Comparison of ENCODE assay signal across 8 cellular contexts in the genomic region with DNA sequence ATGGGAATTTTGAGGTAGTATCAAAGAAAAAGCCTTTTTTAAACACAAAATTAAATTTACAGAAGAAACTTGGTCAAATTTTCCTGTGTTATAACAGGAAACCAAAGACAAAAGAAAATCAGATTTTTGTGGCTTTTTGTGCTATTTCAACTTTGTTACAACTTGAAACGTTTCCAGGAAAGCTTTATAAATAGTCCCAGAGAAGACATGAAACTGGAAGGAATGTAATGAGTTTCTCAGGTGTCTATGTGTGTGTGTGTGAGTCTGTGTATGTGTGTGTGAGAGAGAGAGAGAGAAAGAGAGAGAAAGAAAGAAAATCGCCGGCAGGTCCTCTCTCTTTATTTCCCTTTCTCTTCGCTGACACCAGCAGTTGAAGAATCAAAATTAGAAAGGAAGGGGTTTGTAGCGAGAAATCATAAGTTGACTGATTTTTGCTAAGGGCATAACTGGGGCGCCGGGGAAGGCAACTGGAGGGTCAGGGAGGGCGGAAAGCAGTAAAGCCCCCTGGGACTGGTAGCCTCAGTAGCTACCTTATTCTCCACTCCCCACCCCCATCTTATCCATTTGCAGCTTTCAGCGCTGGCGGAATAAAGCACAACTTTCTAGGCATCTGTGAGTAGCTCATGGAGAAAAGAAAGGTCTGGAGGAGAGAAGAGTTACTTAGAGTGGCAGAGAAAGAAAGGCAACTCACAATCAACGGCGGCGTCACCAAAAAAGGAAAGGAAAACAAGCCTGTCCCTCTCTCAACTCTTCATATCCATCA. TPM values are rescaled to one million over a fixed set of nuclear protein-coding genes. Genes with fewer than 3 reads are reported as not detected.
A peak's percentile ranks its signal among the peaks of the same experiment; 100 is the strongest.
DNase-seq lines count a peak whose midpoint lies in the region; ATAC-seq, FAIRE-seq and TF ChIP-seq lines count a peak whose summit lies in the region.
"Had no signal": no experiment of that assay in that cellular context is flagged by ENCODE, and none has a peak within 500 bp of the region (broad histone marks: within the 10 kb centered on the region; RNA-seq: fewer than 3 reads in every experiment).

No MANE protein-coding gene starts in this region.

- H3K27ac ChIP-seq in breast epithelium = peak overlapping the region; percentile 84 to 90

- peaks cover 9% of the 10 kb centered on the region for H3K4me1 Mint-ChIP-seq in stimulated activated naive CD8-positive, alpha-beta T cell treated with anti-CD3 and anti-CD28 coated beads, Interleukin-15, amount 100 ng/mL, for 72 hours
- no peaks in the 10 kb centered on the region for H3K4me1 Mint-ChIP-seq in stimulated activated effector memory CD8-positive, alpha-beta T cell treated with anti-CD3 and anti-CD28 coated beads, Interleukin-12 subunit alpha, Interleukin-12 subunit beta, amount 100 ng/mL, for 72 hours

- H3K27ac Mint-ChIP-seq in stimulated activated naive CD8-positive, alpha-beta T cell treated with anti-CD3 and anti-CD28 coated beads, Interleukin-15, amount 100 ng/mL, for 72 hours = no peak overlapping the region
- H3K27ac Mint-ChIP-seq in stimulated activated effector memory CD8-positive, alpha-beta T cell treated with anti-CD3 and anti-CD28 coated beads, Interleukin-12 subunit alpha, Interleukin-12 subunit beta, amount 100 ng/mL, for 72 hours = no peak overlapping the region

- H3K9me3 Mint-ChIP-seq in stimulated activated naive CD8-positive, alpha-beta T cell treated with anti-CD3 and anti-CD28 coated beads, Interleukin-15, amount 100 ng/mL, for 72 hours = no peaks in the 10 kb centered on the region
- peaks cover 6% of the 10 kb centered on the region for H3K9me3 Mint-ChIP-seq in stimulated activated effector memory CD8-positive, alpha-beta T cell treated with anti-CD3 and anti-CD28 coated beads, Interleukin-12 subunit alpha, Interleukin-12 subunit beta, amount 100 ng/mL, for 72 hours

- DNase-seq in MG63 = no peak
- no peak for DNase-seq in breast epithelium (ENCODE audit: low spot score in 2 of 2)
- DNase-seq in kidney epithelial cell (ENCODE audit: low read depth) = no peak
- DNase-seq in stimulated activated naive CD8-positive, alpha-beta T cell treated with anti-CD3 and anti-CD28 coated beads, Interleukin-15, amount 100 ng/mL, for 72 hours = no peak
- DNase-seq in stimulated activated effector memory CD8-positive, alpha-beta T cell treated with anti-CD3 and anti-CD28 coated beads, Interleukin-12 subunit alpha, Interleukin-12 subunit beta, amount 100 ng/mL, for 72 hours (ENCODE audit: low spot score in 2 of 2) = no peak
- DNase-seq in left lobe of liver (ENCODE audit: low spot score) = no peak
- no peak for DNase-seq in GM19239 (ENCODE audit: insufficient read length, low spot score)
- DNase-seq: stimulated activated CD4-positive, alpha-beta T cell treated with anti-CD3 and anti-CD28 coated beads, Interleukin-12 subunit alpha, Interleukin-12 subunit beta, amount 100 ng/mL, for 4 hours had no signal

- peak overlapping the region; percentile 58 for H3K4me3 ChIP-seq in MG63
- H3K4me3 ChIP-seq in breast epithelium = peak overlapping the region; percentile 57 to 80 (median 67)
- peak overlapping the region; percentile 69 for H3K4me3 ChIP-seq in kidney epithelial cell (ENCODE audit: low read depth, low read length)

- H3K27me3 ChIP-seq in MG63 (no peaks in the 10 kb centered on the region), breast epithelium (peaks cover 0 to 21% of the 10 kb centered on the region in 2 donors), kidney epithelial cell (ENCODE audit: control insufficient read depth, insufficient read depth, low read length) (no peaks in the 10 kb centered on the region)

- no peak for TF ChIP-seq CTCF in breast epithelium (IDR thresholded peaks at IDR 0.05)
- TF ChIP-seq CTCF in kidney epithelial cell (IDR thresholded peaks at IDR 0.05; ENCODE audit: insufficient read depth, low read length, poor library complexity, severe bottlenecking) = no peak

- H3K36me3 Mint-ChIP-seq in stimulated activated effector memory CD8-positive, alpha-beta T cell treated with anti-CD3 and anti-CD28 coated beads, Interleukin-12 subunit alpha, Interleukin-12 subunit beta, amount 100 ng/mL, for 72 hours = no peaks in the 10 kb centered on the region

- intact Hi-C loops in breast epithelium (cut with DNase I; ENCODE audit: low total_unique reads) = no loop called here

- no peaks in the 10 kb centered on the region for H3K4me1 ChIP-seq in breast epithelium

- peaks cover 31% of the 10 kb centered on the region for H3K27me3 Mint-ChIP-seq in stimulated activated naive CD8-positive, alpha-beta T cell treated with anti-CD3 and anti-CD28 coated beads, Interleukin-15, amount 100 ng/mL, for 72 hours

- H3K4me3 Mint-ChIP-seq in stimulated activated naive CD8-positive, alpha-beta T cell treated with anti-CD3 and anti-CD28 coated beads, Interleukin-15, amount 100 ng/mL, for 72 hours = peak overlapping the region; percentile 25 to 44
- no peak overlapping the region for H3K4me3 Mint-ChIP-seq in stimulated activated effector memory CD8-positive, alpha-beta T cell treated with anti-CD3 and anti-CD28 coated beads, Interleukin-12 subunit alpha, Interleukin-12 subunit beta, amount 100 ng/mL, for 72 hours

- no peak for FAIRE-seq in GM19239 (lab: Jason Lieb, UNC)

- H3K9me3 ChIP-seq in MG63 = no peaks in the 10 kb centered on the region
- H3K9me3 ChIP-seq in breast epithelium = no peaks in the 10 kb centered on the region

- no peak for ATAC-seq in stimulated activated naive CD8-positive, alpha-beta T cell treated with anti-CD3 and anti-CD28 coated beads, Interleukin-15, amount 100 ng/mL, for 72 hours
- no peak for ATAC-seq in stimulated activated effector memory CD8-positive, alpha-beta T cell treated with anti-CD3 and anti-CD28 coated beads, Interleukin-12 subunit alpha, Interleukin-12 subunit beta, amount 100 ng/mL, for 72 hours
- ATAC-seq in left lobe of liver = no peak

- H3K36me3 ChIP-seq in MG63 (no peaks in the 10 kb centered on the region), breast epithelium (no peaks in the 10 kb centered on the region), kidney epithelial cell (ENCODE audit: control insufficient read depth, insufficient read depth, low read length) (no peaks in the 10 kb centered on the region)

- no peak for TF ChIP-seq POLR2A in breast epithelium (IDR thresholded peaks at IDR 0.05)

RNA-seq across cellular contexts. Expression of a gene that starts 1.4 kb away (rescaled TPM):
- total RNA-seq in MG63 (2014; rRNA removed; shearing (Covaris generic); ENCODE audit: low replicate concordance) = 4.3 and 5.7 TPM in 2 replicates
- total RNA-seq in breast epithelium (10 to 100 TPM; 36.8 to 47.9 (median 37.0) TPM), kidney epithelial cell (5.3 and 7.2 TPM in 2 replicates), left lobe of liver (9.4 TPM)
